8 cellular contexts compared by ENCODE assay signal in genomic region chr18:32092422-32093105, GRCh38. TPM values are rescaled to one million over a fixed set of nuclear protein-coding genes. Genes with fewer than 3 reads are reported as not detected.
DNase-seq lines count a peak whose midpoint lies in the region; ATAC-seq and TF ChIP-seq lines count a peak whose summit lies in the region.

No MANE protein-coding gene starts in this region.

- H3K4me2 ChIP-seq in OCI-LY3 (ENCODE audit: low read length) = peak overlapping the region; percentile 85

- H3K27me3 ChIP-seq in OCI-LY3 (ENCODE audit: low read depth, low read length) = no peaks in the 10 kb centered on the region

- H2AFZ ChIP-seq in OCI-LY3 (ENCODE audit: low read depth, low read length) = no peak overlapping the region

- peak overlapping the region; percentile 98 for H3K9ac ChIP-seq in OCI-LY3 (ENCODE audit: low read length)

- ATAC-seq in GM21528 (IDR thresholded peaks at IDR 0.05; ENCODE audit: low FRiP score, unreplicated experiment) = peak; percentile 83

- peaks cover 15% of the 10 kb centered on the region for H3K4me1 ChIP-seq in OCI-LY3 (ENCODE audit: low read length)

- H3K27ac ChIP-seq in OCI-LY3 (ENCODE audit: low read length) = peak overlapping the region; percentile 94
- peak overlapping the region; percentile 98 for H3K27ac ChIP-seq in epithelial cell of prostate

- DNase-seq in DMS 273 treated with DMSO at 0.1 percent for 48 hours (lab: John Stamatoyannopoulos, UW) (peak; percentile 79), HuH-7.5 (ENCODE audit: low spot score) (peak; percentile 64), activated T-cell treated with anti-CD3 and anti-CD28 coated beads for 4 hours (peak; percentile 100), epithelial cell of prostate (ENCODE audit: low read depth, low spot score) (peak; percentile 86), mucosa of gallbladder (ENCODE audit: low spot score) (peak; percentile 99)
- peak; percentile 100 for DNase-seq in stimulated activated CD8-positive, alpha-beta memory T cell treated with anti-CD3 and anti-CD28 coated beads, Interleukin-4, amount 100 ng/mL, for 24 hours (ENCODE audit: low read depth)

- no peak for TF ChIP-seq CTCF in OCI-LY3 (IDR thresholded peaks at IDR 0.05; ENCODE audit: low read depth, low read length)

- no peaks in the 10 kb centered on the region for H3K9me3 ChIP-seq in OCI-LY3 (ENCODE audit: insufficient read depth, low read length)

- H3K79me2 ChIP-seq in OCI-LY3 (ENCODE audit: low read length) = peaks cover 51% of the 10 kb centered on the region

- H3K36me3 ChIP-seq in OCI-LY3 (replicated peaks; ENCODE audit: low read depth, low read length) = peaks cover 34% of the 10 kb centered on the region

- H4K20me1 ChIP-seq in OCI-LY3 (ENCODE audit: insufficient read depth, low read length) = peaks cover 38% of the 10 kb centered on the region

- peak overlapping the region; percentile 92 for H3K4me3 ChIP-seq in OCI-LY3 (ENCODE audit: low read length)

RNA-seq across cellular contexts. Expression of gene RNF138, which starts 0.9 kb away (rescaled TPM):
- total RNA-seq in mucosa of gallbladder = 31.2 TPM

Comparison
In these comparisons a context has a peak if more than half of its experiments do, and no peak if none do; other contexts are left out.
1. Peak in every context shown above with its lines: DNase-seq, ATAC-seq, H3K4me3 ChIP-seq and H3K27ac ChIP-seq.